21 cellular contexts compared by ENCODE assay signal in the genomic region with DNA sequence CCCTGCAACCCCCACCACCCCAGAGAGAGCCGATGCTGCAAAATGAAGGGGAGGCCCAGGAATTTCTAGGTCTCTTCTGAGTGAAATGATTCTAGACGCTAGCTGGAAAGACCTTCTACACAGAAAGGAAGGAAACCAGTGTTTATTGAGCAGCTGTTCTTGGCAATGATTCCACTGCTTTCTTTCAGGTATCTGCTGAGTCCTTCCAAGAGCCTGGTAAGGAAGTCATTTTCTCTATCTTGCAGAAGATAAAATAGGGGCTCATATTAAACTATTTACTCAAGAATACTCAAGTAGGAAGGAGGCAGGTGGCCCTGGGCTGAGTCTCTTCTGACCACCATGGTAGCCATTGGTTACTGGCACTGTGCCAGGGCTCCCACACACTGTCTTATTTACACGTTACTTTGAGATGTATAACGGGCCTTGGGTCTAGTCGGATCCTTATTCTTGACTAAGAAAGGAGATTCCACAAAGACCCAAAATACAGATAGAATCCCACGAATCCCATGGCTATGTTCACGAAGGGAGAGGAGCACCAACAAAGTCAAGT.
DNase-seq lines count a peak whose midpoint lies in the region; ATAC-seq, FAIRE-seq and TF ChIP-seq lines count a peak whose summit lies in the region.
"Had no signal": no experiment of that assay in that cellular context is flagged by ENCODE, and none has a peak within 500 bp of the region (broad histone marks: within the 10 kb centered on the region; RNA-seq: fewer than 3 reads in every experiment).

No MANE protein-coding gene starts in this region.

- H3K4me1 ChIP-seq in stomach smooth muscle (ENCODE audit: control insufficient read depth, insufficient read depth, low read length), result peaks cover 8% of the 10 kb centered on the region

- no peak overlapping the region for H3K4me3 ChIP-seq in fibroblast of pulmonary artery (replicated peaks; ENCODE audit: low read depth, low read length)
- no peak overlapping the region for H3K4me3 ChIP-seq in stomach smooth muscle (ENCODE audit: low read length in 2 of 2)

- H3K27ac ChIP-seq in stomach smooth muscle (ENCODE audit: low read length), result peak overlapping the region; percentile 18

- no peak overlapping the region for H3K9ac ChIP-seq in stomach smooth muscle (ENCODE audit: low read length in 2 of 2)

- no peaks in the 10 kb centered on the region for H3K9me3 ChIP-seq in T-helper 17 cell (ENCODE audit: control insufficient read depth, low read length, poor library complexity, severe bottlenecking)
- H3K9me3 ChIP-seq in stomach smooth muscle (ENCODE audit: control insufficient read depth in 2 of 2, low read length in 2 of 2), result no peaks in the 10 kb centered on the region
- H3K9me3 ChIP-seq: neutrophil had no signal

- no peak for TF ChIP-seq POLR2A in GM12891 (IDR thresholded peaks at IDR 0.05; ENCODE audit: low read depth, low read length)

- H3K27me3 Mint-ChIP-seq in T-helper 17 cell, result no peaks in the 10 kb centered on the region
- H3K27me3 Mint-ChIP-seq: activated naive CD4-positive, alpha-beta T cell treated with anti-CD3 and anti-CD28 coated beads, Interleukin-2, amount 50 U/mL, for 24 hours; activated T-cell treated with anti-CD3 and anti-CD28 coated beads, Interleukin-2, amount 50 U/mL, for 24 hours had no signal

- TF ChIP-seq CTCF in fibroblast of pulmonary artery (IDR thresholded peaks at IDR 0.05; ENCODE audit: low read length, missing control alignments), result no peak

- H3K36me3 Mint-ChIP-seq in T-helper 17 cell (ENCODE audit: low read depth), result peaks cover 4% of the 10 kb centered on the region

- DNase-seq in left cardiac atrium, result peak; percentile 39
- no peak for DNase-seq in Right ventricle myocardium superior
- no peak for DNase-seq in T-helper 17 cell
- peak; percentile 43 for DNase-seq in fibroblast of pulmonary artery (ENCODE audit: low read depth)
- no peak for DNase-seq in hypothalamus (lab: John Stamatoyannopoulos, UW)
- DNase-seq in GM12891 (ENCODE audit: insufficient read length, low spot score), result no peak
- DNase-seq: activated CD4-positive, alpha-beta T cell treated with anti-CD3 and anti-CD28 coated beads, Interleukin-2, amount 50 U/mL, for 4 hours; activated T-cell treated with anti-CD3 and anti-CD28 coated beads, Interleukin-2, amount 50 U/mL, for 24 hours; CD8-positive, alpha-beta T cell; effector memory CD4-positive, alpha-beta T cell; kidney glomerular epithelial cell; midbrain; NCI-H187 treated with DMSO at 0.1 percent for 48 hours; NCI-H774; retina; stimulated activated CD4-positive, alpha-beta T cell treated with anti-CD3 and anti-CD28 coated beads, Interleukin-2, amount 100 ng/mL, for 24 hours had no signal

- H3K36me3 ChIP-seq in stomach smooth muscle (ENCODE audit: control insufficient read depth in 2 of 2, insufficient read depth in 2 of 2, low read length in 2 of 2), result peaks cover 33 to 43% of the 10 kb centered on the region in 2 donors

- peaks cover 2% of the 10 kb centered on the region for H3K4me1 Mint-ChIP-seq in T-helper 17 cell

- intact Hi-C loops in left cardiac atrium (cut with DNase I), result no loop called here
- intact Hi-C loops in Right ventricle myocardium superior (cut with DNase I), result no loop called here

- peak in 1 of 2 donors; percentile 11 for ATAC-seq in left cardiac atrium
- ATAC-seq in Right ventricle myocardium superior (ENCODE audit: poor library complexity), result no peak
- no peak for ATAC-seq in T-helper 17 cell
- no peak for ATAC-seq in GM18868 (IDR thresholded peaks at IDR 0.05; ENCODE audit: unreplicated experiment)
- ATAC-seq: CD8-positive, alpha-beta T cell had no signal

- H3K27me3 ChIP-seq in stomach smooth muscle (ENCODE audit: control insufficient read depth in 1 of 2, insufficient read depth in 2 of 2, low read length in 2 of 2), result no peaks in the 10 kb centered on the region
- H3K27me3 ChIP-seq: neutrophil had no signal

- no peak overlapping the region for H3K4me3 Mint-ChIP-seq in T-helper 17 cell
- H3K4me3 Mint-ChIP-seq: activated naive CD4-positive, alpha-beta T cell treated with anti-CD3 and anti-CD28 coated beads, Interleukin-2, amount 50 U/mL, for 24 hours; activated T-cell treated with anti-CD3 and anti-CD28 coated beads, Interleukin-2, amount 50 U/mL, for 24 hours; CD8-positive, alpha-beta T cell had no signal

- peak overlapping the region; percentile 57 for H3K27ac Mint-ChIP-seq in T-helper 17 cell
- H3K27ac Mint-ChIP-seq: CD8-positive, alpha-beta T cell had no signal

- FAIRE-seq in GM12891 (lab: Jason Lieb, UNC), result no peak
- FAIRE-seq: RCC 7860 had no signal

TF ChIP-seq in GM12891, 5 proteins besides CTCF, POLR2A, EP300 and RAD21:
- TF ChIP-seq TAF1 (IDR thresholded peaks at IDR 0.05; ENCODE audit: low read depth, low read length), result no peak
- TF ChIP-seq POLR2AphosphoS5 (IDR thresholded peaks at IDR 0.05; ENCODE audit: low read depth, low read length), result no peak
- no peak for TF ChIP-seq PAX5 (IDR thresholded peaks at IDR 0.05; ENCODE audit: insufficient read depth, low read length, severe bottlenecking)
- no peak for TF ChIP-seq SPI1 (IDR thresholded peaks at IDR 0.05; ENCODE audit: low read depth, low read length)
- no peak for TF ChIP-seq POU2F2 (IDR thresholded peaks at IDR 0.05; ENCODE audit: low read depth, low read length)

Comparison
In these comparisons a context has a peak if more than half of its experiments do, and no peak if none do; other contexts are left out.
1. DNase-seq: peak in left cardiac atrium (single experiment) and fibroblast of pulmonary artery (single experiment); none in Right ventricle myocardium superior (single experiment), T-helper 17 cell (0 of 3), hypothalamus (0 of 51) and GM12891 (single experiment).